ENCODE assay signal across 11 cellular contexts in genomic region chr20:8431538-8432434, GRCh38.
DNase-seq lines count a peak whose midpoint lies in the region; ATAC-seq and TF ChIP-seq lines count a peak whose summit lies in the region.
"Had no signal": no experiment of that assay in that cellular context is flagged by ENCODE, and none has a peak within 500 bp of the region (broad histone marks: within the 10 kb centered on the region; RNA-seq: fewer than 3 reads in every experiment).

No MANE protein-coding gene starts in this region.

- intact Hi-C loops in mucosa of descending colon (cut with DNase I, micrococcal nuclease): no loop called here

- no peaks in the 10 kb centered on the region for H3K9me3 ChIP-seq in mucosa of descending colon
- H3K9me3 ChIP-seq: HAP-1 had no signal

- ATAC-seq in mucosa of descending colon (peak; percentile 73), GM19467 (IDR thresholded peaks at IDR 0.05; ENCODE audit: unreplicated experiment) (no peak), GM19452 (IDR thresholded peaks at IDR 0.05; ENCODE audit: unreplicated experiment) (no peak)
- no peak for ATAC-seq in stimulated activated naive CD8-positive, alpha-beta T cell treated with anti-CD3 and anti-CD28 coated beads, Interleukin-15, Interleukin-2, amounts not matched to agents 100 U/mL and 50 U/mL, for 24 hours

- H3K4me3 ChIP-seq in mucosa of descending colon: no peak overlapping the region
- H3K4me3 ChIP-seq: HAP-1 had no signal

- no peak for TF ChIP-seq CTCF in mucosa of descending colon (IDR thresholded peaks at IDR 0.05)

- no peaks in the 10 kb centered on the region for H3K36me3 ChIP-seq in mucosa of descending colon (ENCODE audit: low read depth)
- H3K36me3 ChIP-seq: HAP-1 had no signal

- no peaks in the 10 kb centered on the region for H3K4me1 ChIP-seq in mucosa of descending colon (ENCODE audit: low read depth)
- H3K4me1 ChIP-seq: HAP-1 had no signal

- DNase-seq in DMS 273 (lab: John Stamatoyannopoulos, UW; ENCODE audit: unreplicated experiment): peak; percentile 95
- DNase-seq in NCI-H345 (lab: John Stamatoyannopoulos, UW): peak; percentile 95
- peak; percentile 27 for DNase-seq in dermis blood vessel endothelial cell
- peak; percentile 17 to 67 (median 62) for DNase-seq in mucosa of descending colon
- DNase-seq in stimulated activated naive CD8-positive, alpha-beta T cell treated with anti-CD3 and anti-CD28 coated beads, Interleukin-15, Interleukin-2, amounts not matched to agents 100 U/mL and 50 U/mL, for 24 hours: no peak
- no peak for DNase-seq in foreskin melanocyte
- DNase-seq: AML-193; central memory CD4-positive, alpha-beta T cell had no signal

Comparison
In these comparisons a context has a peak if more than half of its experiments do, and no peak if none do; other contexts are left out.
1. DNase-seq: peak in DMS 273 (single experiment), NCI-H345 (single experiment), dermis blood vessel endothelial cell (single experiment) and mucosa of descending colon (3 of 3); none in stimulated activated naive CD8-positive, alpha-beta T cell treated with anti-CD3 and anti-CD28 coated beads, Interleukin-15, Interleukin-2, amounts not matched to agents 100 U/mL and 50 U/mL, for 24 hours (single experiment) and foreskin melanocyte (single experiment).